ENCODE assay signal across 13 cellular contexts in the genomic region with DNA sequence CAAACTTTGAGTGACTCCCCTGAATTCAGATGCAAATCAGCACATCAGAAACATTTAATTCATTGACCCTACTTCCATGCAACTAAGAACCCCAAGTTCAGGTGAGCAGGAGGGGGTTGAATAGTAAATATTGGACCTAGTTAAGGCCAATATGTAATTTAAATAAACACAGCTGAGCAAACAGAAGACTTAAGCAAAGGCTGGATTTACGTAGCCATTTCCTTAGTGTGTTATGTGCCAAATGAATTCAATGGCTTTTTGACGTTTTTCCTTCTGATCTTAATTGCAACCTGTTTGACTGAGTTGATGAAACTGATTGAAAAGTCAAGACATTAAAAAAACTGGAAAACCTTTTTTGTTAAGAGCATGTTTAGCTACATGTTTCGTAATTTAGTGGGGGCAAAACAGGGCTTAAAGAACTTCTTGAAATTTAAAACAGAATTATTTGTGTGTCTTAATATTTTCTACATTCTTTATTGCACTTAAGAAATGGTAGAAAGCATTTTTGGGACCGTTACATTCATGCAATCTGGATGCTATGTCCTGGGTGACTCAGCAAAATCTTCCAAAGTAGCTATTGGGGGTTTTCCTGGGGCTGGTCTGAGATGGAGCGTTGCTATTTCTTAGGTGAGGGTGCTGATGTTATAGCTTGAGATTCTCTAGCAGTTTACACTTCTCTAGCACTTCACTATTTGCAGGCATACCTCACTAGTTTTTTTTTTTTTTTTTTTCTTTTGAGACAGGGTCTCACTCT. TPM values are rescaled to one million over a fixed set of nuclear protein-coding genes. Genes with fewer than 3 reads are reported as not detected.
A peak's percentile ranks its signal among the peaks of the same experiment; 100 is the strongest.
DNase-seq lines count a peak whose midpoint lies in the region; ATAC-seq lines count a peak whose summit lies in the region.
"Had no signal": no experiment of that assay in that cellular context is flagged by ENCODE, and none has a peak within 500 bp of the region (broad histone marks: within the 10 kb centered on the region; RNA-seq: fewer than 3 reads in every experiment).

No MANE protein-coding gene starts in this region.

- H3K27me3 ChIP-seq in adipocyte (replicated peaks; ENCODE audit: control insufficient read depth, insufficient read depth, low read length) = no peaks in the 10 kb centered on the region

- no peak overlapping the region for H3K4me3 ChIP-seq in adipocyte (ENCODE audit: low read length)

- H3K9me3 ChIP-seq in adipocyte (ENCODE audit: control insufficient read depth, low read length) = no peaks in the 10 kb centered on the region

- intact Hi-C loops in left colon (cut with DNase I, micrococcal nuclease) = no loop called here

- peak; percentile 37 for DNase-seq in ELR (ENCODE audit: low read depth)
- DNase-seq in NCI-H2081 (lab: John Stamatoyannopoulos, UW) = peak; percentile 75 to 92
- peak; percentile 63 for DNase-seq in adipocyte (ENCODE audit: low read depth)
- no peak for DNase-seq in left colon
- DNase-seq in germinal center (ENCODE audit: low spot score) = no peak
- no peak for DNase-seq in putamen (ENCODE audit: low spot score)
- DNase-seq in GF-D8 (lab: John Stamatoyannopoulos, UW) = no peak
- DNase-seq: amniotic stem cell; CD4-positive, alpha-beta memory T cell; effector memory CD8-positive, alpha-beta T cell; NCI-H187 treated with DMSO at 0.1 percent for 48 hours had no signal

- H3K4me1 ChIP-seq in adipocyte (ENCODE audit: control insufficient read depth, insufficient read depth, low read length) = peaks cover 14% of the 10 kb centered on the region

- no peaks in the 10 kb centered on the region for H3K36me3 ChIP-seq in adipocyte (ENCODE audit: control insufficient read depth, insufficient read depth, low read length, severe bottlenecking)

- peak; percentile 76 for ATAC-seq in left colon
- no peak for ATAC-seq in HG02973 (IDR thresholded peaks at IDR 0.05; ENCODE audit: unreplicated experiment)
- ATAC-seq: effector memory CD8-positive, alpha-beta T cell had no signal

- H3K9ac ChIP-seq in adipocyte (ENCODE audit: low read length) = no peak overlapping the region

RNA-seq across cellular contexts. Expression of a gene that starts 25.5 kb away (rescaled TPM):
- total RNA-seq in left colon = under 1 TPM; 0.76 to 0.89 TPM
- total RNA-seq: CD4-positive, alpha-beta memory T cell; HT-29 had no signal

Comparison
In these comparisons a context has a peak if more than half of its experiments do, and no peak if none do; other contexts are left out.
1. DNase-seq: peak in ELR (single experiment), NCI-H2081 (2 of 2) and adipocyte (single experiment); none in left colon (0 of 2), germinal center (single experiment), putamen (single experiment) and GF-D8 (single experiment).